ENCODE assay signal across 8 cellular contexts in genomic region chr1:113871597-113872113, GRCh38. TPM values are rescaled to one million over a fixed set of nuclear protein-coding genes. Genes with fewer than 3 reads are reported as not detected.
DNase-seq lines count a peak whose midpoint lies in the region; ATAC-seq and TF ChIP-seq lines count a peak whose summit lies in the region.

Gene PTPN22 (minus strand): TSS chr1:113871712.

- no peak within 1 kb of the TSS for H3K14ac ChIP-seq in H9 (ENCODE audit: insufficient read depth, low read length)

- peaks cover 10% of the 10 kb centered on the region for H3K36me3 Mint-ChIP-seq in T-cell
- peaks cover 31% of the 10 kb centered on the region for H3K36me3 Mint-ChIP-seq in activated naive CD8-positive, alpha-beta T cell treated with anti-CD3 and anti-CD28 coated beads, Interleukin-2, amount 10 ng/mL, durations not matched to agents 7 days and 5 days
- H3K36me3 Mint-ChIP-seq in glutamatergic neuron (ENCODE audit: unreplicated experiment): no peaks in the 10 kb centered on the region
- no peaks in the 10 kb centered on the region for H3K36me3 Mint-ChIP-seq in H9 (ENCODE audit: insufficient read depth in 1 of 3, low read depth in 3 of 3)

- H3K4me3 Mint-ChIP-seq in T-cell: peak within 1 kb of the TSS; percentile 80 to 87 (median 86)
- peak within 1 kb of the TSS; percentile 88 for H3K4me3 Mint-ChIP-seq in activated naive CD8-positive, alpha-beta T cell treated with anti-CD3 and anti-CD28 coated beads, Interleukin-2, amount 10 ng/mL, durations not matched to agents 7 days and 5 days
- H3K4me3 Mint-ChIP-seq in glutamatergic neuron (ENCODE audit: unreplicated experiment): no peak within 1 kb of the TSS
- no peak within 1 kb of the TSS for H3K4me3 Mint-ChIP-seq in H9

- peak within 1 kb of the TSS; percentile 89 to 95 for H3K27ac Mint-ChIP-seq in T-cell
- peak within 1 kb of the TSS; percentile 96 for H3K27ac Mint-ChIP-seq in activated naive CD8-positive, alpha-beta T cell treated with anti-CD3 and anti-CD28 coated beads, Interleukin-2, amount 10 ng/mL, durations not matched to agents 7 days and 5 days
- H3K27ac Mint-ChIP-seq in glutamatergic neuron (ENCODE audit: unreplicated experiment): no peak within 1 kb of the TSS
- H3K27ac Mint-ChIP-seq in H9: no peak within 1 kb of the TSS

- H2BK120ac ChIP-seq in H9 (ENCODE audit: low read depth, low read length, poor library complexity, severe bottlenecking): no peak within 1 kb of the TSS

- no peaks in the 10 kb centered on the region for H3K27me3 ChIP-seq in H9 (ENCODE audit: insufficient read depth, low read length)

- H3K4me2 ChIP-seq in H9 (ENCODE audit: insufficient read depth, insufficient read length, low read length): no peak within 1 kb of the TSS

- H2BK15ac ChIP-seq in H9 (ENCODE audit: low read depth, low read length): no peak within 1 kb of the TSS

- H3K4ac ChIP-seq in H9 (ENCODE audit: low read depth, low read length): no peak within 1 kb of the TSS

- H2BK5ac ChIP-seq in H9 (ENCODE audit: insufficient read length, low read length): no peak within 1 kb of the TSS

- H4K91ac ChIP-seq in H9 (ENCODE audit: insufficient read length, low read depth, low read length): no peak within 1 kb of the TSS

- no peak within 1 kb of the TSS for H3T11ph ChIP-seq in H9 (ENCODE audit: low read length)

- no peak within 1 kb of the TSS for H2AK5ac ChIP-seq in H9 (ENCODE audit: insufficient read length, low read length)

- H3K9me3 Mint-ChIP-seq in T-cell (no peaks in the 10 kb centered on the region), glutamatergic neuron (ENCODE audit: unreplicated experiment) (no peaks in the 10 kb centered on the region), H9 (no peaks in the 10 kb centered on the region)
- no peaks in the 10 kb centered on the region for H3K9me3 Mint-ChIP-seq in activated naive CD8-positive, alpha-beta T cell treated with anti-CD3 and anti-CD28 coated beads, Interleukin-2, amount 10 ng/mL, durations not matched to agents 7 days and 5 days

- H4K8ac ChIP-seq in H9 (replicated peaks; ENCODE audit: insufficient read length, low read depth, low read length): no peak within 1 kb of the TSS

- H2BK20ac ChIP-seq in H9 (ENCODE audit: low read depth, low read length, poor library complexity, severe bottlenecking): no peak within 1 kb of the TSS

- no peaks in the 10 kb centered on the region for H3K23me2 ChIP-seq in H9 (ENCODE audit: insufficient read length, low read depth, low read length, poor library complexity, severe bottlenecking)

- DNase-seq in T-cell: peak; percentile 49 to 90 (median 81)
- DNase-seq in activated naive CD8-positive, alpha-beta T cell treated with anti-CD3 and anti-CD28 coated beads, Interleukin-2, amount 10 ng/mL, durations not matched to agents 7 days and 5 days: peak; percentile 71
- DNase-seq in kidney tubule cell (ENCODE audit: low spot score): peak; percentile 84
- peak; percentile 47 to 69 for DNase-seq in stimulated activated CD8-positive, alpha-beta memory T cell treated with anti-CD3 and anti-CD28 coated beads, Interleukin-4, amount 100 ng/mL, for 1 hour (ENCODE audit: low read depth in 2 of 2, low spot score in 1 of 2)
- DNase-seq in glutamatergic neuron: no peak
- DNase-seq in H9: no peak

- H3K23ac ChIP-seq in H9 (ENCODE audit: insufficient read length, low read depth, low read length): no peak within 1 kb of the TSS

- no peak within 1 kb of the TSS for H2BK12ac ChIP-seq in H9 (ENCODE audit: insufficient read length, low read depth, low read length)

- H3K4me1 Mint-ChIP-seq in T-cell: peaks cover 78 to 85% (median 84%) of the 10 kb centered on the region in 3 donors
- peaks cover 53% of the 10 kb centered on the region for H3K4me1 Mint-ChIP-seq in activated naive CD8-positive, alpha-beta T cell treated with anti-CD3 and anti-CD28 coated beads, Interleukin-2, amount 10 ng/mL, durations not matched to agents 7 days and 5 days
- H3K4me1 Mint-ChIP-seq in glutamatergic neuron (ENCODE audit: low read depth, unreplicated experiment): no peaks in the 10 kb centered on the region
- H3K4me1 Mint-ChIP-seq in H9: no peaks in the 10 kb centered on the region

- H3K27me3 Mint-ChIP-seq in T-cell: no peaks in the 10 kb centered on the region
- H3K27me3 Mint-ChIP-seq in activated naive CD8-positive, alpha-beta T cell treated with anti-CD3 and anti-CD28 coated beads, Interleukin-2, amount 10 ng/mL, durations not matched to agents 7 days and 5 days: no peaks in the 10 kb centered on the region
- no peaks in the 10 kb centered on the region for H3K27me3 Mint-ChIP-seq in glutamatergic neuron (ENCODE audit: unreplicated experiment)
- H3K27me3 Mint-ChIP-seq in H9 (ENCODE audit: low read depth): no peaks in the 10 kb centered on the region

- no peaks in the 10 kb centered on the region for H3K79me1 ChIP-seq in H9 (ENCODE audit: insufficient read depth, low read depth, low read length, poor library complexity, severe bottlenecking)

- no peak within 1 kb of the TSS for H2AFZ ChIP-seq in H9 (ENCODE audit: low read length)

- no peak within 1 kb of the TSS for H3K27ac ChIP-seq in H9 (ENCODE audit: insufficient read length, low read depth, low read length)

- H3K4me1 ChIP-seq in H9 (ENCODE audit: insufficient read depth, low read length): no peaks in the 10 kb centered on the region

- H3K18ac ChIP-seq in H9 (ENCODE audit: insufficient read length, low read depth, low read length): no peak within 1 kb of the TSS

- no CpG with 5 or more reads among the region's 4 CpGs for WGBS in H9 (ENCODE audit: extremely low coverage, insufficient read length, low lambda C conversion rate)

- peak; percentile 91 for ATAC-seq in HG03135 (IDR thresholded peaks at IDR 0.05; ENCODE audit: unreplicated experiment)
- ATAC-seq in T-cell (replicated peaks in 1 of 4): peak; percentile 94 to 98 (median 96)
- peak; percentile 80 for ATAC-seq in activated naive CD8-positive, alpha-beta T cell treated with anti-CD3 and anti-CD28 coated beads, Interleukin-2, amount 10 ng/mL, durations not matched to agents 7 days and 5 days (ENCODE audit: low read depth)

- TF ChIP-seq CTCF in glutamatergic neuron (IDR thresholded peaks at IDR 0.05; ENCODE audit: partially characterized antibody, unreplicated experiment) (no peak), H9 (conservative IDR thresholded peaks at IDR 0.05) (no peak)

- H3K9ac ChIP-seq in H9 (ENCODE audit: extremely low read depth, insufficient read length, low read length): no peak within 1 kb of the TSS

- POLR2A ChIA-PET in T-cell (lab: Charles Lee): interaction anchor here (0.5 to 1.0 kb wide), 5 partner anchors 15 to 63 kb away, joined by 3 to 8 read pairs (median 3); partner anchors contain the start of genes AP4B1 (in 1 of the 2) and RSBN1 (in 1 of the 2)
- POLR2A ChIA-PET in activated naive CD8-positive, alpha-beta T cell treated with anti-CD3 and anti-CD28 coated beads, Interleukin-2, amount 10 ng/mL, durations not matched to agents 7 days and 5 days (lab: Charles Lee): interaction anchor here (1.0 to 1.3 kb wide), 4 partner anchors 11 to 58 kb away, joined by 3 to 14 read pairs (median 10); partner anchors contain the start of gene HIPK1

- H3K56ac ChIP-seq in H9 (ENCODE audit: insufficient read length, low read depth, low read length): no peak within 1 kb of the TSS

- no peaks in the 10 kb centered on the region for H4K20me1 ChIP-seq in H9 (ENCODE audit: control insufficient read depth, insufficient read depth, insufficient read length)

- TF ChIP-seq POLR2A in GM19099 (IDR thresholded peaks at IDR 0.05; ENCODE audit: extremely low read depth, insufficient read length, low read depth): peak; percentile 89

- H3K9me3 ChIP-seq in H9 (ENCODE audit: control insufficient read depth, low read depth, low read length): no peaks in the 10 kb centered on the region

- CTCF ChIA-PET in T-cell (lab: Charles Lee): interaction anchor here in 1 of 2 donors (1.1 kb wide), 1 partner anchor 32 kb away, joined by 7 read pairs; no protein-coding TSS in a partner anchor

- no peak within 1 kb of the TSS for H4K5ac ChIP-seq in H9 (ENCODE audit: insufficient read length, low read depth, low read length)

- H3K79me2 ChIP-seq in H9 (ENCODE audit: insufficient read depth, low read length): no peaks in the 10 kb centered on the region

RNA-seq across cellular contexts. Expression of gene PTPN22, which starts in this region (rescaled TPM):
- total RNA-seq in T-cell: 10 to 100 TPM; 25.6 to 45.9 (median 26.6) TPM
- total RNA-seq in activated naive CD8-positive, alpha-beta T cell treated with anti-CD3 and anti-CD28 coated beads, Interleukin-2, amount 10 ng/mL, durations not matched to agents 7 days and 5 days: 10 to 100 TPM; 74.1 to 82.9 TPM
- total RNA-seq in glutamatergic neuron (ENCODE audit: unreplicated experiment): not detected
- total RNA-seq in H9 (2021): not detected in 2 replicates

Comparison
In these comparisons a context has a peak if more than half of its experiments do, and no peak if none do; other contexts are left out.
1. RNA of gene PTPN22 (total RNA-seq): 74.1 to 82.9 TPM in activated naive CD8-positive, alpha-beta T cell treated with anti-CD3 and anti-CD28 coated beads, Interleukin-2, amount 10 ng/mL, durations not matched to agents 7 days and 5 days and 25.6 to 45.9 TPM in T-cell; not detected in glutamatergic neuron (single experiment) and not detected in H9; every median in the first group is over 10 times any median in the second.
2. DNase-seq: peak in T-cell (34 of 34), activated naive CD8-positive, alpha-beta T cell treated with anti-CD3 and anti-CD28 coated beads, Interleukin-2, amount 10 ng/mL, durations not matched to agents 7 days and 5 days (single experiment), kidney tubule cell (single experiment) and stimulated activated CD8-positive, alpha-beta memory T cell treated with anti-CD3 and anti-CD28 coated beads, Interleukin-4, amount 100 ng/mL, for 1 hour (2 of 2); none in glutamatergic neuron (single experiment) and H9 (single experiment).
3. H3K27ac Mint-ChIP-seq: peak in T-cell (2 of 2) and activated naive CD8-positive, alpha-beta T cell treated with anti-CD3 and anti-CD28 coated beads, Interleukin-2, amount 10 ng/mL, durations not matched to agents 7 days and 5 days (single experiment); none in glutamatergic neuron (single experiment) and H9 (0 of 3).
4. H3K4me3 Mint-ChIP-seq: peak in T-cell (3 of 3) and activated naive CD8-positive, alpha-beta T cell treated with anti-CD3 and anti-CD28 coated beads, Interleukin-2, amount 10 ng/mL, durations not matched to agents 7 days and 5 days (single experiment); none in glutamatergic neuron (single experiment) and H9 (0 of 2).
5. Peak in every context shown above with its lines, with median percentiles within 50 percentile points of each other: ATAC-seq.